19 cellular contexts compared by ENCODE assay signal in the genomic region with DNA sequence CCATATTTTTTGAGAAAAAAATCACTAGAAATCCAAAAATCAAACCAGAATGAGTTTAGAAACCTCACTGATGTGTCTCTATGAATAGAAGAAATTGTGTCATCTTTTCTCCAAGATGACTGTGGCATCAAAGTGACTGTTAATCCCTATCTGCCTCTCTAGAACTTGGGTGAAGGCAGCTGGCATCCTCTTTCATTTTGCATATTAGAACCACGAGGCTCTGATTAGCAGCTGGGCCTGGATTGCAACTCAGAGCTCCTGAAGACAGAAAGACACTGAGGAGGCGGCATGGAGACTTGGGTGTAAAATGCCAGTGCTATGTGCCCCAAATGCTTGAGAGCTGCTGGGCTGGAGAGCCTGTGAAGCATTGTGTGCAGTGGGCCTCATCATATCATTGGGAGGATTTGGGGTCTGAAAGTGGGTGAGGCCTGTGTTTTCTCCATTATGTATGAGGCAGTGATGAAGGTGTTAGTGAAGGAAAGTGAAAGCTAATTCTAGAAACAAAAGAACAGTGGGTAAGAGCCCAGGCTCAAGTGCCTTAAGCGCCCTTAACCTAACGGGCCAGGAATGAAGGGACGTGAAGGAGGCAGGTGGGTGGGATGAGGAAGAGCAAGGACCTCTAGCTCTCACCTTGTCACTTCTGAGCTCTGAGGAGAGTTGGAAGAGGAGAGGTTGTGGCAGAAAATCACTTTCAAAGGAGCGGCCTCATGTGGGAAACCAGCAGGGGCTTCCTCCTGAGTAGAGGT. TPM values are rescaled to one million over a fixed set of nuclear protein-coding genes. Genes with fewer than 3 reads are reported as not detected.
DNase-seq lines count a peak whose midpoint lies in the region; ATAC-seq and TF ChIP-seq lines count a peak whose summit lies in the region.
"Had no signal": no experiment of that assay in that cellular context is flagged by ENCODE, and none has a peak within 500 bp of the region (broad histone marks: within the 10 kb centered on the region; RNA-seq: fewer than 3 reads in every experiment).

No MANE protein-coding gene starts in this region.

- H3K79me1 ChIP-seq in trophoblast cell (ENCODE audit: low read length) = no peaks in the 10 kb centered on the region

- no peak overlapping the region for H3K23ac ChIP-seq in trophoblast cell (ENCODE audit: low read length)

- no peak overlapping the region for H2BK5ac ChIP-seq in trophoblast cell (ENCODE audit: low read depth, low read length, poor library complexity)

- ATAC-seq in T-helper 17 cell = no peak
- no peak for ATAC-seq in stimulated activated memory B cell treated with anti-CD40 and anti-IgM and Interleukin-4, amounts not matched to agents 10 μg/mL and 1 μg/mL and 100 μg/mL, for 72 hours
- ATAC-seq: Panc1 had no signal

- H4K12ac ChIP-seq in trophoblast cell (ENCODE audit: low read depth, low read length) = no peak overlapping the region

- no peak overlapping the region for H3K18ac ChIP-seq in trophoblast cell (ENCODE audit: low read length)

- no peak for TF ChIP-seq POLR2A in erythroblast (IDR thresholded peaks at IDR 0.05; ENCODE audit: low read length)

- H3K4me3 ChIP-seq in trophoblast cell (ENCODE audit: low read depth, low read length) = no peak overlapping the region
- H3K4me3 ChIP-seq: GM12878, HAP-1, MG63, SJCRH30 had no signal

- H3K27ac ChIP-seq in trophoblast cell (ENCODE audit: low read depth, low read length) = no peak overlapping the region
- H3K27ac ChIP-seq: SJCRH30 had no signal

- H3K36me3 Mint-ChIP-seq in T-helper 17 cell (ENCODE audit: low read depth) (peaks cover 2% of the 10 kb centered on the region), immature natural killer cell (no peaks in the 10 kb centered on the region)
- H3K36me3 Mint-ChIP-seq in stimulated activated memory B cell treated with anti-CD40 and anti-IgM and Interleukin-4, amounts not matched to agents 10 μg/mL and 1 μg/mL and 100 μg/mL, for 72 hours = no peaks in the 10 kb centered on the region

- no peak overlapping the region for H4K91ac ChIP-seq in trophoblast cell (ENCODE audit: low read depth, low read length)

- peak overlapping the region; percentile 64 for H3K9ac ChIP-seq in trophoblast cell (ENCODE audit: low read length)

- H3K4me2 ChIP-seq in trophoblast cell (ENCODE audit: low read length) = no peak overlapping the region

- H4K8ac ChIP-seq in trophoblast cell (ENCODE audit: low read depth, low read length) = no peak overlapping the region

- H3K36me3 ChIP-seq in trophoblast cell (ENCODE audit: control insufficient read depth in 1 of 2, insufficient read depth in 2 of 2, low read length in 2 of 2) = no peaks in the 10 kb centered on the region
- H3K36me3 ChIP-seq: HAP-1, MG63, SJCRH30 had no signal

- no peaks in the 10 kb centered on the region for H3K4me1 ChIP-seq in trophoblast cell (ENCODE audit: control insufficient read depth in 1 of 2, insufficient read depth in 2 of 2, low read length in 2 of 2)
- H3K4me1 ChIP-seq: HAP-1, SJCRH30 had no signal

- H3K9me3 Mint-ChIP-seq in stimulated activated memory B cell treated with anti-CD40 and anti-IgM and Interleukin-4, amounts not matched to agents 10 μg/mL and 1 μg/mL and 100 μg/mL, for 72 hours = no peaks in the 10 kb centered on the region
- peaks cover 0 to 6% (median 2%) of the 10 kb centered on the region in 6 donors for H3K9me3 Mint-ChIP-seq in immature natural killer cell
- H3K9me3 Mint-ChIP-seq: T-helper 1 cell treated with Interleukin-12 subunit alpha and Interleukin-12 subunit beta and Interleukin-4 antibody, amounts not matched to agents 30 μg/mL and 1 μg/mL, for 36 hours had no signal

- no peak overlapping the region for H2BK120ac ChIP-seq in trophoblast cell (ENCODE audit: insufficient read depth, low read length, poor library complexity)

- H3K27me3 ChIP-seq in trophoblast cell (ENCODE audit: insufficient read depth, low read length) = no peaks in the 10 kb centered on the region
- H3K27me3 ChIP-seq: MG63, SJCRH30 had no signal

- H3K4me1 Mint-ChIP-seq in T-helper 17 cell (peaks cover 3% of the 10 kb centered on the region), immature natural killer cell (no peaks in the 10 kb centered on the region)
- peaks cover 8% of the 10 kb centered on the region for H3K4me1 Mint-ChIP-seq in stimulated activated memory B cell treated with anti-CD40 and anti-IgM and Interleukin-4, amounts not matched to agents 10 μg/mL and 1 μg/mL and 100 μg/mL, for 72 hours

- no peaks in the 10 kb centered on the region for H3K79me2 ChIP-seq in trophoblast cell (ENCODE audit: control insufficient read depth, insufficient read depth, low read length, poor library complexity)

- H3K27ac Mint-ChIP-seq in T-helper 17 cell (no peak overlapping the region), immature natural killer cell (no peak overlapping the region)
- no peak overlapping the region for H3K27ac Mint-ChIP-seq in stimulated activated memory B cell treated with anti-CD40 and anti-IgM and Interleukin-4, amounts not matched to agents 10 μg/mL and 1 μg/mL and 100 μg/mL, for 72 hours
- H3K27ac Mint-ChIP-seq: T-helper 1 cell treated with Interleukin-12 subunit alpha and Interleukin-12 subunit beta and Interleukin-4 antibody, amounts not matched to agents 30 μg/mL and 1 μg/mL, for 36 hours had no signal

- H3K27me3 Mint-ChIP-seq in T-helper 17 cell (peaks cover 31% of the 10 kb centered on the region), immature natural killer cell (ENCODE audit: low read depth in 3 of 3) (peaks cover 0 to 2% (median 2%) of the 10 kb centered on the region in 3 donors)
- H3K27me3 Mint-ChIP-seq in stimulated activated memory B cell treated with anti-CD40 and anti-IgM and Interleukin-4, amounts not matched to agents 10 μg/mL and 1 μg/mL and 100 μg/mL, for 72 hours = peaks cover 17% of the 10 kb centered on the region

- no peak overlapping the region for H3K14ac ChIP-seq in trophoblast cell (ENCODE audit: low read length)

- DNase-seq in NCI-H187 (lab: John Stamatoyannopoulos, UW) (peak; percentile 29 to 54), NCI-H187 treated with DMSO at 0.1 percent for 48 hours (lab: John Stamatoyannopoulos, UW) (no peak), NCI-H2107 treated with DMSO at 0.1 percent for 48 hours (lab: John Stamatoyannopoulos, UW; ENCODE audit: unreplicated experiment) (peak; percentile 90), T-helper 17 cell (no peak), trophoblast cell (no peak), erythroblast (lab: John Stamatoyannopoulos, UW) (no peak), immature natural killer cell (no peak)
- DNase-seq: 8988T, DMS 273 treated with DMSO at 0.1 percent for 48 hours, NCI-H1048 had no signal

- H3K4me3 Mint-ChIP-seq in T-helper 17 cell (peak overlapping the region; percentile 8), immature natural killer cell (no peak overlapping the region)
- no peak overlapping the region for H3K4me3 Mint-ChIP-seq in stimulated activated memory B cell treated with anti-CD40 and anti-IgM and Interleukin-4, amounts not matched to agents 10 μg/mL and 1 μg/mL and 100 μg/mL, for 72 hours
- H3K4me3 Mint-ChIP-seq: T-helper 1 cell treated with Interleukin-12 subunit alpha and Interleukin-12 subunit beta and Interleukin-4 antibody, amounts not matched to agents 30 μg/mL and 1 μg/mL, for 36 hours had no signal

- no peak overlapping the region for H3K4ac ChIP-seq in trophoblast cell (ENCODE audit: low read depth, low read length)

- no peak overlapping the region for H2BK12ac ChIP-seq in trophoblast cell (ENCODE audit: low read length)

- H3K9me3 ChIP-seq in T-helper 17 cell (ENCODE audit: control insufficient read depth, low read length, poor library complexity, severe bottlenecking) (no peaks in the 10 kb centered on the region), trophoblast cell (ENCODE audit: insufficient read depth, low read depth, low read length) (no peaks in the 10 kb centered on the region)
- H3K9me3 ChIP-seq: HAP-1, MG63, SJCRH30 had no signal

- WGBS in trophoblast cell (ENCODE audit: extremely low coverage, insufficient coverage, insufficient read length) = no CpG with 5 or more reads among the region's 6 CpGs

- H2AFZ ChIP-seq in trophoblast cell (ENCODE audit: insufficient read depth, low read length, poor library complexity) = no peak overlapping the region

- H2AK5ac ChIP-seq in trophoblast cell (ENCODE audit: low read length) = no peak overlapping the region

RNA-seq across cellular contexts. Expression of a gene that starts 26.2 kb away (rescaled TPM):
- not detected for total RNA-seq in T-helper 17 cell
- 0.04 and 0.11 TPM in 2 replicates for polyA plus RNA-seq in trophoblast cell (2013)
- not detected for polyA plus RNA-seq in immature natural killer cell
- total RNA-seq: GM12878, IMR-90, SJCRH30 had no signal
- polyA plus RNA-seq: AG04450, GM12878, IMR-90 had no signal

RNA-seq across cellular contexts. Expression of a gene that starts 36.1 kb away (rescaled TPM):
- not detected for total RNA-seq in T-helper 17 cell
- polyA plus RNA-seq in trophoblast cell (2013) = not detected in 2 replicates
- not detected for polyA plus RNA-seq in immature natural killer cell
- total RNA-seq: GM12878, IMR-90, SJCRH30 had no signal
- polyA plus RNA-seq: AG04450, IMR-90 had no signal

Comparison
In these comparisons a context has a peak if more than half of its experiments do, and no peak if none do; other contexts are left out.
1. DNase-seq: peak in NCI-H187 (2 of 2) and NCI-H2107 treated with DMSO at 0.1 percent for 48 hours (single experiment); none in NCI-H187 treated with DMSO at 0.1 percent for 48 hours (single experiment), T-helper 17 cell (0 of 3), trophoblast cell (0 of 2), erythroblast (0 of 2) and immature natural killer cell (0 of 3).